ENCODE assay signal across 8 cellular contexts in the genomic region with DNA sequence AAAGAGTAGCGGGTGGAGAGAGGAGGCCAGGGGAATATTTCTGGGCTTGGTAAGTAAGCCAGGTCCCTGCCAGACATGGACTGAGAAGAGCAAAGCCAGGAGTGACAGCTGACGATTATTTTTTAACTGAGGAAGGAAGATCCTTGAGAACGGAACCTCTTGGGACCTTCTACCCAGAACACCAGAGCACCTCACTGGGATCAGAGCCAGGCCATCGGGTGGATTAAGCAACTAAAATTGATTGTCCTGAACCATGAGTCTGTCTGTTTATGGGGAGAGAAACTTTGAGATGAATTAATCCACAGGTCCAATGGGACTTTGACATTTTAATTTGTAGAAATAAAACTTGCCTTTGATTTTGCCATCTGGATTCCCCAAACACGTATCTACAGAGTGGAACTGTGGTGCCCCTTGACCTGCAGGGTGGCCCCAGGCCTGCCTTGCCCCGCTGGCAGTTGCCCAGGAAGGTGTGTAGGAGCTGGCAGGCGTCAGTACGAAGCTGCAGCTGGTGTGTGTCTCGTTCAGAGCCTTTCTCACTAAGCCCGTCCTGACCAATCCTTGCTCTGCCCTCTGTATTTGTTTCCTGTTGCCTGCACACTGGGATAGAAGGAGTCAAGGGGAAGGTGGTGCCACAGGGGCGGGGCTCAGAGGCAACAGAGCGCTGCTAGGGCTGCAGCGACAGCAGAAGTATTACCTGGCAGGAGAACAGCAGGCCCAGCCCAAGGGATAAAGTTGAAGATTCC. TPM values are rescaled to one million over a fixed set of nuclear protein-coding genes. Genes with fewer than 3 reads are reported as not detected.
DNase-seq lines count a peak whose midpoint lies in the region; ATAC-seq and TF ChIP-seq lines count a peak whose summit lies in the region.

No MANE protein-coding gene starts in this region.

- peaks cover 11% of the 10 kb centered on the region for H3K27me3 Mint-ChIP-seq in endothelial cell (ENCODE audit: unreplicated experiment)

- H3K36me3 Mint-ChIP-seq in endothelial cell (ENCODE audit: low read depth, unreplicated experiment) = peaks cover 4% of the 10 kb centered on the region

- H3K27me3 ChIP-seq in foreskin keratinocyte = no peaks in the 10 kb centered on the region

- TF ChIP-seq RAD21 in Ishikawa (IDR thresholded peaks at IDR 0.05; ENCODE audit: low read depth) = no peak

- H3K9me3 Mint-ChIP-seq in endothelial cell (ENCODE audit: unreplicated experiment) = no peaks in the 10 kb centered on the region

- TF ChIP-seq CTCF in foreskin keratinocyte (conservative IDR thresholded peaks at IDR 0.05) (no peak), endothelial cell (IDR thresholded peaks at IDR 0.05; ENCODE audit: unreplicated experiment) (no peak)

- no peak overlapping the region for H3K4me3 Mint-ChIP-seq in endothelial cell (ENCODE audit: unreplicated experiment)

- peaks cover 42% of the 10 kb centered on the region for H3K4me1 ChIP-seq in foreskin keratinocyte

- H3K27ac Mint-ChIP-seq in endothelial cell (ENCODE audit: unreplicated experiment) = no peak overlapping the region

- H3K4me1 Mint-ChIP-seq in endothelial cell (ENCODE audit: unreplicated experiment) = peaks cover 4% of the 10 kb centered on the region

- no peak for TF ChIP-seq EP300 in Ishikawa (IDR thresholded peaks at IDR 0.05; ENCODE audit: borderline replicate concordance)

- H3K27ac ChIP-seq in foreskin keratinocyte = peak overlapping the region; percentile 29

- DNase-seq in NCI-H748 (lab: John Stamatoyannopoulos, UW; ENCODE audit: unreplicated experiment) (peak; percentile 86), foreskin keratinocyte (peak; percentile 71 to 89), renal cortical epithelial cell (ENCODE audit: low read depth) (peak; percentile 82), endothelial cell (ENCODE audit: low spot score) (no peak), occipital lobe (lab: John Stamatoyannopoulos, UW) (no peak)

- ATAC-seq in foreskin keratinocyte (peak; percentile 72), GM19324 (IDR thresholded peaks at IDR 0.05; ENCODE audit: low FRiP score, unreplicated experiment) (no peak), GM18520 (IDR thresholded peaks at IDR 0.05; ENCODE audit: unreplicated experiment) (no peak)

TF ChIP-seq in Ishikawa, 13 proteins besides CTCF, POLR2A, EP300 and RAD21:
- TF ChIP-seq CEBPB (IDR thresholded peaks at IDR 0.05) = no peak
- TF ChIP-seq USF1 (IDR thresholded peaks at IDR 0.05) = no peak
- TF ChIP-seq TCF12 (IDR thresholded peaks at IDR 0.05; ENCODE audit: low read depth) = 0 out of 2 replicates have a peak, but pooled peaks have one; percentile 31
- no peak for TF ChIP-seq TAF1 (IDR thresholded peaks at IDR 0.05; ENCODE audit: low read depth)
- no peak for TF ChIP-seq YY1 (IDR thresholded peaks at IDR 0.05; ENCODE audit: low read depth)
- no peak for TF ChIP-seq EGR1 (IDR thresholded peaks at IDR 0.05)
- TF ChIP-seq, protein P1, sequence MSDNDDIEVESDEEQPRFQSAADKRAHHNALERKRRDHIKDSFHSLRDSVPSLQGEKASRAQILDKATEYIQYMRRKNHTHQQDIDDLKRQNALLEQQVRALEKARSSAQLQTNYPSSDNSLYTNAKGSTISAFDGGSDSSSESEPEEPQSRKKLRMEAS (IDR thresholded peaks at IDR 0.05) = peak; percentile 53; the same call in 1 of the 2 replicates

RNA-seq across cellular contexts. Expression of gene VSIG8, which starts 5.0 kb away (rescaled TPM):
- total RNA-seq in foreskin keratinocyte (0.07 and 0.14 TPM in 2 replicates), renal cortical epithelial cell (not detected in 2 replicates), endothelial cell (ENCODE audit: unreplicated experiment) (not detected), occipital lobe (not detected)
- polyA plus RNA-seq in foreskin keratinocyte = 0.11 and 0.18 TPM in 2 replicates

RNA-seq across cellular contexts. Expression of gene CFAP45, which starts 32.5 kb away (rescaled TPM):
- total RNA-seq in foreskin keratinocyte = 1.0 and 1.3 TPM in 2 replicates
- 1.1 and 1.3 TPM in 2 replicates for polyA plus RNA-seq in foreskin keratinocyte
- total RNA-seq in renal cortical epithelial cell = 0.25 and 0.69 TPM in 2 replicates
- 1.0 TPM for total RNA-seq in endothelial cell (ENCODE audit: unreplicated experiment)
- 0.47 TPM for total RNA-seq in occipital lobe

RNA-seq across cellular contexts. Expression of gene SLAMF8, which starts 40.8 kb away (rescaled TPM):
- total RNA-seq in foreskin keratinocyte = not detected in 2 replicates
- not detected in 2 replicates for polyA plus RNA-seq in foreskin keratinocyte
- 0.30 and 2.6 TPM in 2 replicates for total RNA-seq in renal cortical epithelial cell
- not detected for total RNA-seq in endothelial cell (ENCODE audit: unreplicated experiment)
- not detected for total RNA-seq in occipital lobe

RNA-seq across cellular contexts. Expression of gene TAGLN2, which starts 57.8 kb away (rescaled TPM):
- 462 and 520 TPM in 2 replicates for total RNA-seq in foreskin keratinocyte
- polyA plus RNA-seq in foreskin keratinocyte = 928 and 982 TPM in 2 replicates
- total RNA-seq in renal cortical epithelial cell = 526 and 548 TPM in 2 replicates
- 95.2 TPM for total RNA-seq in endothelial cell (ENCODE audit: unreplicated experiment)
- total RNA-seq in occipital lobe = 28.1 TPM

Comparison
In these comparisons a context has a peak if more than half of its experiments do, and no peak if none do; other contexts are left out.
1. DNase-seq: peak in NCI-H748 (single experiment), foreskin keratinocyte (2 of 2) and renal cortical epithelial cell (single experiment); none in endothelial cell (single experiment) and occipital lobe (single experiment).